8 cellular contexts compared by ENCODE assay signal in the genomic region with DNA sequence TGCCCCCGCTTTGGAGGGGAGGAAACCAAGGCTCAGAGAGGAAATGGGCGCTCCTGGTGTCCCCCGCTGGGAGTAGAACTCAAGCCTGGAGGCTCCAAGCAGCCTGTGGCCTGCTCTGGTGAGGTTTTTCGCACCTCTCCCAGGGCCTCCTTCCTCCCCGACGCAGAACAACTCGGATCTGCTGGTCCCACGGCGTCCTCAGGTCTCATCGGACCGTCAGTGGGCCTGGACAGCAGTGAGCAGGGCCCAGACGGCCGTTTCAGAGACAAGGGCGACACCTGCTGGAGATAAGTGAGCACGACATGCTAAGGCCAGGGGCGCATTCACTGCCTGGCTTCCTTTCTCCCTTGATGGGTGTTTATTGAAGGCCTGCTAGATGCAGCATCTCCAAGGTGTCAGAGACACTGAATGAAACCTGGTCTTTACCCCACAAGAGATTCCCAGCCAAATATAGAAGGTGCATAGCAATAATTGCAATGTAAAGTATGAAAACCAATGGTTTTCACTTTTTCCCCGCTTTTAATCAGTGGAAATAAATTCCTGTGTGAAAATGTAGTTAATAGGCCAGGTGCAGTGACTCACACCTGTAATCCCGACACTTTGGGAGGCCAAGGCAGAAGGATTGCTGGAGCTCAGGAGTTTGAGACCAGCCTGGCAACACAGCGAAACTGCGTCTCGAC. TPM values are rescaled to one million over a fixed set of nuclear protein-coding genes. Genes with fewer than 3 reads are reported as not detected.
DNase-seq lines count a peak whose midpoint lies in the region; ATAC-seq and TF ChIP-seq lines count a peak whose summit lies in the region.

No MANE protein-coding gene starts in this region.

- H3K4me3 ChIP-seq in left lung: no peak overlapping the region

- no peak overlapping the region for H3K27ac ChIP-seq in left lung

- intact Hi-C loops in left lung (cut with DNase I): loop anchor here in 1 of 2 donors (5.0 to 10.0 kb wide), 2 partner anchors 251 to 404 kb away; no protein-coding TSS in a partner anchor

- peaks cover 0 to 14% of the 10 kb centered on the region in 2 donors for H3K27me3 ChIP-seq in left lung

- no peaks in the 10 kb centered on the region for H3K36me3 ChIP-seq in left lung

- H3K4me1 ChIP-seq in left lung: peaks cover 0 to 4% of the 10 kb centered on the region in 2 donors

- no peaks in the 10 kb centered on the region for H3K9me3 ChIP-seq in left lung

- peak; percentile 10 to 21 for DNase-seq in NCI-H187 (lab: John Stamatoyannopoulos, UW)
- DNase-seq in NCI-H187 treated with DMSO at 0.1 percent for 48 hours (lab: John Stamatoyannopoulos, UW): no peak
- peak; percentile 61 for DNase-seq in NCI-H345 treated with DMSO at 0.1 percent for 48 hours (lab: John Stamatoyannopoulos, UW; ENCODE audit: unreplicated experiment)
- DNase-seq in activated CD4-positive, CD25-positive, alpha-beta regulatory T cell treated with anti-CD3 and anti-CD28 coated beads, Interleukin-2, amount 50 U/mL, for 72 hours: peak; percentile 84
- DNase-seq in cerebellum (ENCODE audit: low spot score): peak; percentile 88
- DNase-seq in left lung: peak; percentile 70 to 91
- peak; percentile 63 to 73 for DNase-seq in stimulated activated CD4-positive, alpha-beta T cell treated with anti-CD3 and anti-CD28 coated beads, Interleukin-4, amount 100 ng/mL, for 48 hours (ENCODE audit: low read depth in 2 of 2)

- TF ChIP-seq CTCF in left lung (IDR thresholded peaks at IDR 0.05): peak; percentile 98 to 100

- ATAC-seq in HG03159 (IDR thresholded peaks at IDR 0.05; ENCODE audit: unreplicated experiment) (peak; percentile 70), left lung (peak; percentile 99)

RNA-seq across cellular contexts. Expression of gene CD82, which starts 26.9 kb away (rescaled TPM):
- total RNA-seq in cerebellum (6.4 TPM), left lung (100 to 1,000 TPM in 1 of 2 donors, 10 to 100 TPM in 1; 88.4 to 244 TPM)

Comparison
In these comparisons a context has a peak if more than half of its experiments do, and no peak if none do; other contexts are left out.
1. RNA of gene CD82, which starts 26.9 kb away (total RNA-seq): 88.4 to 244 TPM in left lung; 6.4 TPM in cerebellum (single experiment); every median in the first group is over 10 times any median in the second.